Comparison of ENCODE assay signal across 8 cellular contexts in genomic region chr9:111599948-111600343, GRCh38. TPM values are rescaled to one million over a fixed set of nuclear protein-coding genes. Genes with fewer than 3 reads are reported as not detected.
DNase-seq lines count a peak whose midpoint lies in the region; ATAC-seq and TF ChIP-seq lines count a peak whose summit lies in the region.

No MANE protein-coding gene starts in this region.

- H3K9me3 ChIP-seq in NT2/D1 (ENCODE audit: insufficient read depth, low read length): no peaks in the 10 kb centered on the region

- TF ChIP-seq CTCF in endothelial cell (IDR thresholded peaks at IDR 0.05; ENCODE audit: unreplicated experiment): no peak

- peak overlapping the region; percentile 78 for H3K27ac ChIP-seq in ACC112 (ENCODE audit: low read depth, low read length)

- H3K27me3 Mint-ChIP-seq in endothelial cell (ENCODE audit: unreplicated experiment) (peaks cover 5% of the 10 kb centered on the region), naive B cell (peaks cover 35 to 52% (median 50%) of the 10 kb centered on the region in 3 donors)

- peak overlapping the region; percentile 92 for H2AFZ ChIP-seq in ACC112 (ENCODE audit: low read length, unreplicated experiment)

- peaks cover 22% of the 10 kb centered on the region for H3K79me2 ChIP-seq in ACC112 (ENCODE audit: control insufficient read depth, insufficient read depth, low read length, unreplicated experiment)

- DNase-seq in NT2/D1 (ENCODE audit: low read depth, low spot score) (no peak), endothelial cell (ENCODE audit: low spot score) (no peak), naive B cell (peak; percentile 3), NOMO-1 treated with dmso at 0.1 percent for 144 hours (lab: John Stamatoyannopoulos, UW; ENCODE audit: unreplicated experiment) (no peak), NCI-H1105 treated with DMSO at 0.1 percent for 48 hours (lab: John Stamatoyannopoulos, UW) (no peak)

- H3K9me3 Mint-ChIP-seq in endothelial cell (ENCODE audit: unreplicated experiment): no peaks in the 10 kb centered on the region
- no peaks in the 10 kb centered on the region for H3K9me3 Mint-ChIP-seq in naive B cell

- peak overlapping the region; percentile 99 for H3K4me3 Mint-ChIP-seq in endothelial cell (ENCODE audit: unreplicated experiment)
- H3K4me3 Mint-ChIP-seq in naive B cell: peak overlapping the region; percentile 37 to 91 (median 89)

- H3K4me3 ChIP-seq in ACC112 (ENCODE audit: low read depth, low read length): peak overlapping the region; percentile 97
- H3K4me3 ChIP-seq in NT2/D1 (ENCODE audit: insufficient read length, low read depth): peak overlapping the region; percentile 74

- peaks cover 16% of the 10 kb centered on the region for H3K4me1 Mint-ChIP-seq in endothelial cell (ENCODE audit: unreplicated experiment)
- peaks cover 18 to 25% (median 20%) of the 10 kb centered on the region in 3 donors for H3K4me1 Mint-ChIP-seq in naive B cell

- H3K36me3 Mint-ChIP-seq in endothelial cell (ENCODE audit: low read depth, unreplicated experiment) (peaks cover 6% of the 10 kb centered on the region), naive B cell (no peaks in the 10 kb centered on the region)

- no peak overlapping the region for H3K27ac Mint-ChIP-seq in endothelial cell (ENCODE audit: unreplicated experiment)
- H3K27ac Mint-ChIP-seq in naive B cell: peak overlapping the region in 1 of 6 donors; percentile 63

- peaks cover 14% of the 10 kb centered on the region for H3K4me1 ChIP-seq in ACC112 (ENCODE audit: control insufficient read depth, insufficient read depth, low read length, unreplicated experiment)
- no peaks in the 10 kb centered on the region for H3K4me1 ChIP-seq in NT2/D1 (ENCODE audit: insufficient read depth, insufficient read length)

- H3K36me3 ChIP-seq in ACC112 (ENCODE audit: insufficient read depth, low read length) (peaks cover 14% of the 10 kb centered on the region), NT2/D1 (ENCODE audit: insufficient read depth, insufficient read length, low read length) (peaks cover 21% of the 10 kb centered on the region)

- peak overlapping the region; percentile 87 for H3K9ac ChIP-seq in NT2/D1 (ENCODE audit: insufficient read length, low read depth)

- H3K27me3 ChIP-seq in ACC112 (ENCODE audit: insufficient read depth, low read length): no peaks in the 10 kb centered on the region
- H3K27me3 ChIP-seq in NT2/D1 (ENCODE audit: insufficient read depth, insufficient read length): no peaks in the 10 kb centered on the region

- no peak for ATAC-seq in naive B cell (ENCODE audit: low read depth in 2 of 2)
- ATAC-seq in HG02870 (IDR thresholded peaks at IDR 0.05; ENCODE audit: unreplicated experiment): no peak
- ATAC-seq in HG03139 (IDR thresholded peaks at IDR 0.05; ENCODE audit: unreplicated experiment): no peak

RNA-seq across cellular contexts. Expression of gene PTGR1, which starts 0.5 kb away (rescaled TPM):
- total RNA-seq in endothelial cell (ENCODE audit: unreplicated experiment): 45.7 TPM
- polyA plus RNA-seq in naive B cell (ENCODE audit: low read depth in 6 of 6): under 1 TPM in 1 of 6 donors, not detected in 5; 0.32 TPM

RNA-seq across cellular contexts. Expression of gene DNAJC25, which starts 31.2 kb away (rescaled TPM):
- 3.9 TPM for total RNA-seq in endothelial cell (ENCODE audit: unreplicated experiment)
- 1 to 10 TPM; 1.9 to 3.6 (median 2.5) TPM for polyA plus RNA-seq in naive B cell (ENCODE audit: low read depth in 6 of 6)
